Comparison of ENCODE assay signal across 1 cellular context in genomic region chr9:136697146-136697820, GRCh38.
TF ChIP-seq lines count a peak whose summit lies in the region.

No MANE protein-coding gene starts in this region.

TF ChIP-seq in HepG2, 621 proteins besides CTCF, POLR2A, EP300 and RAD21 (continued from another document and continues in another):
- no peak for TF ChIP-seq HMGXB3 (CRISPR knock-in tag; IDR thresholded peaks at IDR 0.05; ENCODE audit: borderline replicate concordance)
- peak; percentile 97 for TF ChIP-seq HNF4A (CRISPR knock-in tag; IDR thresholded peaks at IDR 0.05)
- TF ChIP-seq, protein P1, sequence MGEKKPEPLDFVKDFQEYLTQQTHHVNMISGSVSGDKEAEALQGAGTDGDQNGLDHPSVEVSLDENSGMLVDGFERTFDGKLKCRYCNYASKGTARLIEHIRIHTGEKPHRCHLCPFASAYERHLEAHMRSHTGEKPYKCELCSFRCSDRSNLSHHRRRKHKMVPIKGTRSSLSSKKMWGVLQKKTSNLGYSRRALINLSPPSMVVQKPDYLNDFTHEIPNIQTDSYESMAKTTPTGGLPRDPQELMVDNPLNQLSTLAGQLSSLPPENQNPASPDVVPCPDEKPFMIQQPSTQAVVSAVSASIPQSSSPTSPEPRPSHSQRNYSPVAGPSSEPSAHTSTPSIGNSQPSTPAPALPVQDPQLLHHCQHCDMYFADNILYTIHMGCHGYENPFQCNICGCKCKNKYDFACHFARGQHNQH (CRISPR knock-in tag; IDR thresholded peaks at IDR 0.05): peak; percentile 28
- TF ChIP-seq, protein P2, sequence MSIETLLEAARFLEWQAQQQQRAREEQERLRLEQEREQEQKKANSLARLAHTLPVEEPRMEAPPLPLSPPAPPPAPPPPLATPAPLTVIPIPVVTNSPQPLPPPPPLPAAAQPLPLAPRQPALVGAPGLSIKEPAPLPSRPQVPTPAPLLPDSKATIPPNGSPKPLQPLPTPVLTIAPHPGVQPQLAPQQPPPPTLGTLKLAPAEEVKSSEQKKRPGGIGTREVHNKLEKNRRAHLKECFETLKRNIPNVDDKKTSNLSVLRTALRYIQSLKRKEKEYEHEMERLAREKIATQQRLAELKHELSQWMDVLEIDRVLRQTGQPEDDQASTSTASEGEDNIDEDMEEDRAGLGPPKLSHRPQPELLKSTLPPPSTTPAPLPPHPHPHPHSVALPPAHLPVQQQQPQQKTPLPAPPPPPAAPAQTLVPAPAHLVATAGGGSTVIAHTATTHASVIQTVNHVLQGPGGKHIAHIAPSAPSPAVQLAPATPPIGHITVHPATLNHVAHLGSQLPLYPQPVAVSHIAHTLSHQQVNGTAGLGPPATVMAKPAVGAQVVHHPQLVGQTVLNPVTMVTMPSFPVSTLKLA (IDR thresholded peaks at IDR 0.05): peak; percentile 70
- TF ChIP-seq ETV6 (CRISPR knock-in tag; conservative IDR thresholded peaks at IDR 0.05): no peak
- TF ChIP-seq AHR (CRISPR knock-in tag; IDR thresholded peaks at IDR 0.05): no peak
- TF ChIP-seq KAT8 (CRISPR knock-in tag; IDR thresholded peaks at IDR 0.05): no peak
- no peak for TF ChIP-seq GFI1 (CRISPR knock-in tag; IDR thresholded peaks at IDR 0.05; ENCODE audit: borderline replicate concordance)
- 0 out of 2 replicates have a peak, but pooled peaks have one; percentile 64 for TF ChIP-seq ZNF225 (CRISPR knock-in tag; IDR thresholded peaks at IDR 0.05)
- TF ChIP-seq PHF5A (CRISPR knock-in tag; IDR thresholded peaks at IDR 0.05; ENCODE audit: low read depth, unreplicated experiment): no peak
- peak; percentile 50; the same call in 1 of the 2 replicates for TF ChIP-seq THRA (CRISPR knock-in tag; IDR thresholded peaks at IDR 0.05; ENCODE audit: borderline replicate concordance)
- TF ChIP-seq ZNF207 (IDR thresholded peaks at IDR 0.05; ENCODE audit: borderline replicate concordance): peak; percentile 75; the same call in 1 of the 2 replicates
- TF ChIP-seq, protein P3, sequence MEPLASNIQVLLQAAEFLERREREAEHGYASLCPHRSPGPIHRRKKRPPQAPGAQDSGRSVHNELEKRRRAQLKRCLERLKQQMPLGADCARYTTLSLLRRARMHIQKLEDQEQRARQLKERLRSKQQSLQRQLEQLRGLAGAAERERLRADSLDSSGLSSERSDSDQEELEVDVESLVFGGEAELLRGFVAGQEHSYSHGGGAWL (CRISPR knock-in tag; IDR thresholded peaks at IDR 0.05): no peak
- TF ChIP-seq ZNF670 (CRISPR knock-in tag; IDR thresholded peaks at IDR 0.05; ENCODE audit: borderline replicate concordance): no peak
- no peak for TF ChIP-seq KDM5A (IDR thresholded peaks at IDR 0.05; ENCODE audit: borderline replicate concordance, low read length)
- no peak for TF ChIP-seq ZNF354B (CRISPR knock-in tag; IDR thresholded peaks at IDR 0.05)
- no peak for TF ChIP-seq SMARCC2 (IDR thresholded peaks at IDR 0.05)
- TF ChIP-seq SP4 (CRISPR knock-in tag; IDR thresholded peaks at IDR 0.05): peak; percentile 59
- TF ChIP-seq, protein P4, sequence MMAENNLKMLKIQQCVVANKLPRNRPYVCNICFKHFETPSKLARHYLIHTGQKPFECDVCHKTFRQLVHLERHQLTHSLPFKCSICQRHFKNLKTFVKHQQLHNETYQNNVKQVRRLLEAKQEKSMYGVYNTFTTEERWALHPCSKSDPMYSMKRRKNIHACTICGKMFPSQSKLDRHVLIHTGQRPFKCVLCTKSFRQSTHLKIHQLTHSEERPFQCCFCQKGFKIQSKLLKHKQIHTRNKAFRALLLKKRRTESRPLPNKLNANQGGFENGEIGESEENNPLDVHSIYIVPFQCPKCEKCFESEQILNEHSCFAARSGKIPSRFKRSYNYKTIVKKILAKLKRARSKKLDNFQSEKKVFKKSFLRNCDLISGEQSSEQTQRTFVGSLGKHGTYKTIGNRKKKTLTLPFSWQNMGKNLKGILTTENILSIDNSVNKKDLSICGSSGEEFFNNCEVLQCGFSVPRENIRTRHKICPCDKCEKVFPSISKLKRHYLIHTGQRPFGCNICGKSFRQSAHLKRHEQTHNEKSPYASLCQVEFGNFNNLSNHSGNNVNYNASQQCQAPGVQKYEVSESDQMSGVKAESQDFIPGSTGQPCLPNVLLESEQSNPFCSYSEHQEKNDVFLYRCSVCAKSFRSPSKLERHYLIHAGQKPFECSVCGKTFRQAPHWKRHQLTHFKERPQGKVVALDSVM (CRISPR knock-in tag; IDR thresholded peaks at IDR 0.05): no peak
- TF ChIP-seq, protein P5, sequence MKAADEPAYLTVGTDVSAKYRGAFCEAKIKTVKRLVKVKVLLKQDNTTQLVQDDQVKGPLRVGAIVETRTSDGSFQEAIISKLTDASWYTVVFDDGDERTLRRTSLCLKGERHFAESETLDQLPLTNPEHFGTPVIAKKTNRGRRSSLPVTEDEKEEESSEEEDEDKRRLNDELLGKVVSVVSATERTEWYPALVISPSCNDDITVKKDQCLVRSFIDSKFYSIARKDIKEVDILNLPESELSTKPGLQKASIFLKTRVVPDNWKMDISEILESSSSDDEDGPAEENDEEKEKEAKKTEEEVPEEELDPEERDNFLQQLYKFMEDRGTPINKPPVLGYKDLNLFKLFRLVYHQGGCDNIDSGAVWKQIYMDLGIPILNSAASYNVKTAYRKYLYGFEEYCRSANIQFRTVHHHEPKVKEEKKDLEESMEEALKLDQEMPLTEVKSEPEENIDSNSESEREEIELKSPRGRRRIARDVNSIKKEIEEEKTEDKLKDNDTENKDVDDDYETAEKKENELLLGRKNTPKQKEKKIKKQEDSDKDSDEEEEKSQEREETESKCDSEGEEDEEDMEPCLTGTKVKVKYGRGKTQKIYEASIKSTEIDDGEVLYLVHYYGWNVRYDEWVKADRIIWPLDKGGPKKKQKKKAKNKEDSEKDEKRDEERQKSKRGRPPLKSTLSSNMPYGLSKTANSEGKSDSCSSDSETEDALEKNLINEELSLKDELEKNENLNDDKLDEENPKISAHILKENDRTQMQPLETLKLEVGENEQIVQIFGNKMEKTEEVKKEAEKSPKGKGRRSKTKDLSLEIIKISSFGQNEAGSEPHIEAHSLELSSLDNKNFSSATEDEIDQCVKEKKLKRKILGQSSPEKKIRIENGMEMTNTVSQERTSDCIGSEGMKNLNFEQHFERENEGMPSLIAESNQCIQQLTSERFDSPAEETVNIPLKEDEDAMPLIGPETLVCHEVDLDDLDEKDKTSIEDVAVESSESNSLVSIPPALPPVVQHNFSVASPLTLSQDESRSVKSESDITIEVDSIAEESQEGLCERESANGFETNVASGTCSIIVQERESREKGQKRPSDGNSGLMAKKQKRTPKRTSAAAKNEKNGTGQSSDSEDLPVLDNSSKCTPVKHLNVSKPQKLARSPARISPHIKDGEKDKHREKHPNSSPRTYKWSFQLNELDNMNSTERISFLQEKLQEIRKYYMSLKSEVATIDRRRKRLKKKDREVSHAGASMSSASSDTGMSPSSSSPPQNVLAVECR (CRISPR knock-in tag; IDR thresholded peaks at IDR 0.05; ENCODE audit: borderline replicate concordance): no peak; the same call in 1 of the 2 replicates
- TF ChIP-seq ZNF235 (CRISPR knock-in tag; IDR thresholded peaks at IDR 0.05; ENCODE audit: borderline replicate concordance): no peak
- no peak for TF ChIP-seq MAFG (CRISPR knock-in tag; IDR thresholded peaks at IDR 0.05)
- no peak for TF ChIP-seq KLF11 (CRISPR knock-in tag; IDR thresholded peaks at IDR 0.05)
- TF ChIP-seq ZNF281 (CRISPR knock-in tag; IDR thresholded peaks at IDR 0.05; ENCODE audit: borderline replicate concordance): peak; percentile 69; the same call in 1 of the 2 replicates
- TF ChIP-seq IKZF4 (CRISPR knock-in tag; IDR thresholded peaks at IDR 0.05; ENCODE audit: borderline replicate concordance, low read depth, not compliant biosample characterization): no peak
- no peak for TF ChIP-seq ZSCAN31 (CRISPR knock-in tag; IDR thresholded peaks at IDR 0.05; ENCODE audit: low read depth)
- no peak for TF ChIP-seq HDAC6 (IDR thresholded peaks at IDR 0.05; ENCODE audit: low read depth, low read length)
- peak; percentile 64; the same call in 1 of the 2 replicates for TF ChIP-seq TRIM24 (CRISPR knock-in tag; IDR thresholded peaks at IDR 0.05)
- TF ChIP-seq PITX1 (CRISPR knock-in tag; IDR thresholded peaks at IDR 0.05): peak; percentile 81
- TF ChIP-seq, protein P6, sequence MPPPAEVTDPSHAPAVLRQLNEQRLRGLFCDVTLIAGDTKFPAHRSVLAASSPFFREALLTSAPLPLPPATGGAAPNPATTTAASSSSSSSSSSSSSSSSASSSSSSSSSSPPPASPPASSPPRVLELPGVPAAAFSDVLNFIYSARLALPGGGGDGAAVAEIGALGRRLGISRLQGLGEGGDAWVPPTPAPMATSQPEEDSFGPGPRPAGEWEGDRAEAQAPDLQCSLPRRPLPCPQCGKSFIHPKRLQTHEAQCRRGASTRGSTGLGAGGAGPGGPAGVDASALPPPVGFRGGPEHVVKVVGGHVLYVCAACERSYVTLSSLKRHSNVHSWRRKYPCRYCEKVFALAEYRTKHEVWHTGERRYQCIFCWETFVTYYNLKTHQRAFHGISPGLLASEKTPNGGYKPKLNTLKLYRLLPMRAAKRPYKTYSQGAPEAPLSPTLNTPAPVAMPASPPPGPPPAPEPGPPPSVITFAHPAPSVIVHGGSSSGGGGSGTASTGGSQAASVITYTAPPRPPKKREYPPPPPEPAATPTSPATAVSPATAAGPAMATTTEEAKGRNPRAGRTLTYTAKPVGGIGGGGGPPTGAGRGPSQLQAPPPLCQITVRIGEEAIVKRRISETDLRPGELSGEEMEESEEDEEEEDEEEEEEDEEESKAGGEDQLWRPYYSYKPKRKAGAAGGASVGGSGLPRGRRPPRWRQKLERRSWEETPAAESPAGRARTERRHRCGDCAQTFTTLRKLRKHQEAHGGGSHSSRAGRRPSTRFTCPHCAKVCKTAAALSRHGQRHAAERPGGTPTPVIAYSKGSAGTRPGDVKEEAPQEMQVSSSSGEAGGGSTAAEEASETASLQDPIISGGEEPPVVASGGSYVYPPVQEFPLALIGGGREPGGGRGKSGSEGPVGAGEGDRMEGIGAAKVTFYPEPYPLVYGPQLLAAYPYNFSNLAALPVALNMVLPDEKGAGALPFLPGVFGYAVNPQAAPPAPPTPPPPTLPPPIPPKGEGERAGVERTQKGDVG (CRISPR knock-in tag; IDR thresholded peaks at IDR 0.05; ENCODE audit: borderline replicate concordance): no peak; the same call in 1 of the 2 replicates
- TF ChIP-seq ZNF713 (CRISPR knock-in tag; IDR thresholded peaks at IDR 0.05): no peak
- TF ChIP-seq PRMT3 (CRISPR knock-in tag; IDR thresholded peaks at IDR 0.05; ENCODE audit: borderline replicate concordance, low read depth): no peak; the same call in 1 of the 2 replicates
- TF ChIP-seq FOXA3 (CRISPR knock-in tag; IDR thresholded peaks at IDR 0.05): peak; percentile 51; the same call in 1 of the 2 replicates
- TF ChIP-seq ZFY (CRISPR knock-in tag; IDR thresholded peaks at IDR 0.05): peak; percentile 39; the same call in 1 of the 2 replicates
- TF ChIP-seq RARA (CRISPR knock-in tag; IDR thresholded peaks at IDR 0.05): peak; percentile 82
